Comparison of ENCODE assay signal across 3 cellular contexts in genomic region chr19:6322284-6322683, GRCh38.
TF ChIP-seq lines count a peak whose summit lies in the region.

No MANE protein-coding gene starts in this region.

TF ChIP-seq in SK-N-SH treated with all-trans-retinoic acid at 6 μM for 48 hours, 23 proteins besides CTCF, POLR2A, EP300 and RAD21:
- TF ChIP-seq ZC3H10 (CRISPR knock-in tag; IDR thresholded peaks at IDR 0.05) (no peak), ZFP3 (CRISPR knock-in tag; IDR thresholded peaks at IDR 0.05) (peak; percentile 95)

TF ChIP-seq in SK-N-SH, 30 proteins besides CTCF, POLR2A, EP300 and RAD21:
- TF ChIP-seq REST (IDR thresholded peaks at IDR 0.05; ENCODE audit: low read depth, low read length) (no peak), JUND (IDR thresholded peaks at IDR 0.05) (no peak), USF2 (IDR thresholded peaks at IDR 0.05; ENCODE audit: borderline replicate concordance, low read depth, low read length) (no peak), USF1 (IDR thresholded peaks at IDR 0.05; ENCODE audit: borderline replicate concordance, low read depth) (no peak), RXRA (IDR thresholded peaks at IDR 0.05; ENCODE audit: borderline replicate concordance, low read depth) (no peak), RCOR1 (IDR thresholded peaks at IDR 0.05; ENCODE audit: low read length) (no peak), MAX (IDR thresholded peaks at IDR 0.05; ENCODE audit: low read depth) (no peak), GABPA (IDR thresholded peaks at IDR 0.05; ENCODE audit: low read depth) (no peak), PBX3 (IDR thresholded peaks at IDR 0.05) (no peak), MXI1 (IDR thresholded peaks at IDR 0.05; ENCODE audit: low read depth, low read length) (no peak), MEF2A (IDR thresholded peaks at IDR 0.05; ENCODE audit: borderline replicate concordance, low read depth) (no peak), NFIC (IDR thresholded peaks at IDR 0.05; ENCODE audit: borderline replicate concordance) (no peak), TEAD4 (IDR thresholded peaks at IDR 0.05; ENCODE audit: borderline replicate concordance, insufficient read depth) (no peak), FOSL2 (IDR thresholded peaks at IDR 0.05; ENCODE audit: borderline replicate concordance, low read depth) (no peak), TAF1 (IDR thresholded peaks at IDR 0.05; ENCODE audit: borderline replicate concordance, low read depth, low read length) (no peak), FOXM1 (IDR thresholded peaks at IDR 0.05; ENCODE audit: low read depth) (no peak), EZH2phosphoT487 (IDR thresholded peaks at IDR 0.05; ENCODE audit: borderline replicate concordance, low read depth) (no peak), TCF12 (IDR thresholded peaks at IDR 0.05) (no peak)
TF ChIP-seq in SK-N-SH: peak in this region for 0.

TF ChIP-seq in HEK293, 187 proteins besides CTCF, POLR2A, EP300 and RAD21:
- no peak for TF ChIP-seq ZNF488 (tag by site-specific recombination; IDR thresholded peaks at IDR 0.05)
- TF ChIP-seq ZFP3 (tag by site-specific recombination; IDR thresholded peaks at IDR 0.05; ENCODE audit: low read depth): peak; percentile 87
- TF ChIP-seq ZNF248 (tag by site-specific recombination; IDR thresholded peaks at IDR 0.05): no peak
- TF ChIP-seq ZBTB10 (tag by site-specific recombination; IDR thresholded peaks at IDR 0.05): no peak
- no peak for TF ChIP-seq ZNF394 (tag by site-specific recombination; IDR thresholded peaks at IDR 0.05; ENCODE audit: borderline replicate concordance)
- TF ChIP-seq ZNF133 (tag by site-specific recombination; IDR thresholded peaks at IDR 0.05): no peak
